In the genomic region with DNA sequence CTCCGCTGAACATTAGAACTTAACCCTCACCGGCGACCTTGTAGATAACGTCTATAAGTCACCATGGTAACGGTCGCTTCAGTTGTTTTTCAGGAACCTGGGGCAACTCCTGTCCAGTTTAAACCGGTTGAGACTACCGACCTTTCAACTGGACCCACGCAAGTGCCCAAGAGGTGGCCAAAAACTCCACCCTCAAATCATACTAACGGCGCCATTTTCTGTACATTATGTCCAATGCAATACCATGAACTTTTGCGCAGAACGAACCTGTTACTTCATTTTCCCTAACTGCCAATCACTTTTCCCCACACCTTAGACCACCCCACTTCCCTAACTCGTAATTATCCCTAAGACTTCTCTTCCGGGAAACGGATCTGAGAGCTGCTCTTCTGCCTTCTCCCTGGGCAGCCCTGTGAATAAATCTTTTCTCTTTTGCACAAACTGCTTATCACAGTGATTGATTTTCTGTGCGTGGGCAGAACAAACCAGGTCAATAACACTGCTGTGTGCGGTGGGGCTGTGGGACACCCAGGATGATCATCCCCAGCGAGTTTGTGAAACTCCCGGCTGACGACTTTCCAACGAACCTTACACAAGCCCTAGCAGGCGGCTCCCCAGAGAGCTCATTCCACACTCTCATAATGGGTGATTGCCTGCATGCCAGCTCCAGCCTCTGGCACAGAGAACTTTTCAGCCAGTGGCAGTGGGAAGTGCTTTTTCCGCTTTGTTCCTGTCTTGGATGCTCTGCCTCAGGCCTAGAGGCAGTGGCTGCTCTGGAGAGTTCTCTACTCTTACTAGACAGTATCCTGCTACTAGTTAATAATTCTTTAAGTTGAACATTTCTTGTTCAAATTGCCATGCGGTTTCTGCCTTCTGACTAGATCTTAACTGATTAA, we compare ENCODE assay signal across 1 cellular context.
TF ChIP-seq lines count a peak whose summit lies in the region.

No MANE protein-coding gene starts in this region.

TF ChIP-seq in K562, 482 proteins besides CTCF, POLR2A, EP300 and RAD21 (continued from another document and continues in another):
- TF ChIP-seq, protein P1, sequence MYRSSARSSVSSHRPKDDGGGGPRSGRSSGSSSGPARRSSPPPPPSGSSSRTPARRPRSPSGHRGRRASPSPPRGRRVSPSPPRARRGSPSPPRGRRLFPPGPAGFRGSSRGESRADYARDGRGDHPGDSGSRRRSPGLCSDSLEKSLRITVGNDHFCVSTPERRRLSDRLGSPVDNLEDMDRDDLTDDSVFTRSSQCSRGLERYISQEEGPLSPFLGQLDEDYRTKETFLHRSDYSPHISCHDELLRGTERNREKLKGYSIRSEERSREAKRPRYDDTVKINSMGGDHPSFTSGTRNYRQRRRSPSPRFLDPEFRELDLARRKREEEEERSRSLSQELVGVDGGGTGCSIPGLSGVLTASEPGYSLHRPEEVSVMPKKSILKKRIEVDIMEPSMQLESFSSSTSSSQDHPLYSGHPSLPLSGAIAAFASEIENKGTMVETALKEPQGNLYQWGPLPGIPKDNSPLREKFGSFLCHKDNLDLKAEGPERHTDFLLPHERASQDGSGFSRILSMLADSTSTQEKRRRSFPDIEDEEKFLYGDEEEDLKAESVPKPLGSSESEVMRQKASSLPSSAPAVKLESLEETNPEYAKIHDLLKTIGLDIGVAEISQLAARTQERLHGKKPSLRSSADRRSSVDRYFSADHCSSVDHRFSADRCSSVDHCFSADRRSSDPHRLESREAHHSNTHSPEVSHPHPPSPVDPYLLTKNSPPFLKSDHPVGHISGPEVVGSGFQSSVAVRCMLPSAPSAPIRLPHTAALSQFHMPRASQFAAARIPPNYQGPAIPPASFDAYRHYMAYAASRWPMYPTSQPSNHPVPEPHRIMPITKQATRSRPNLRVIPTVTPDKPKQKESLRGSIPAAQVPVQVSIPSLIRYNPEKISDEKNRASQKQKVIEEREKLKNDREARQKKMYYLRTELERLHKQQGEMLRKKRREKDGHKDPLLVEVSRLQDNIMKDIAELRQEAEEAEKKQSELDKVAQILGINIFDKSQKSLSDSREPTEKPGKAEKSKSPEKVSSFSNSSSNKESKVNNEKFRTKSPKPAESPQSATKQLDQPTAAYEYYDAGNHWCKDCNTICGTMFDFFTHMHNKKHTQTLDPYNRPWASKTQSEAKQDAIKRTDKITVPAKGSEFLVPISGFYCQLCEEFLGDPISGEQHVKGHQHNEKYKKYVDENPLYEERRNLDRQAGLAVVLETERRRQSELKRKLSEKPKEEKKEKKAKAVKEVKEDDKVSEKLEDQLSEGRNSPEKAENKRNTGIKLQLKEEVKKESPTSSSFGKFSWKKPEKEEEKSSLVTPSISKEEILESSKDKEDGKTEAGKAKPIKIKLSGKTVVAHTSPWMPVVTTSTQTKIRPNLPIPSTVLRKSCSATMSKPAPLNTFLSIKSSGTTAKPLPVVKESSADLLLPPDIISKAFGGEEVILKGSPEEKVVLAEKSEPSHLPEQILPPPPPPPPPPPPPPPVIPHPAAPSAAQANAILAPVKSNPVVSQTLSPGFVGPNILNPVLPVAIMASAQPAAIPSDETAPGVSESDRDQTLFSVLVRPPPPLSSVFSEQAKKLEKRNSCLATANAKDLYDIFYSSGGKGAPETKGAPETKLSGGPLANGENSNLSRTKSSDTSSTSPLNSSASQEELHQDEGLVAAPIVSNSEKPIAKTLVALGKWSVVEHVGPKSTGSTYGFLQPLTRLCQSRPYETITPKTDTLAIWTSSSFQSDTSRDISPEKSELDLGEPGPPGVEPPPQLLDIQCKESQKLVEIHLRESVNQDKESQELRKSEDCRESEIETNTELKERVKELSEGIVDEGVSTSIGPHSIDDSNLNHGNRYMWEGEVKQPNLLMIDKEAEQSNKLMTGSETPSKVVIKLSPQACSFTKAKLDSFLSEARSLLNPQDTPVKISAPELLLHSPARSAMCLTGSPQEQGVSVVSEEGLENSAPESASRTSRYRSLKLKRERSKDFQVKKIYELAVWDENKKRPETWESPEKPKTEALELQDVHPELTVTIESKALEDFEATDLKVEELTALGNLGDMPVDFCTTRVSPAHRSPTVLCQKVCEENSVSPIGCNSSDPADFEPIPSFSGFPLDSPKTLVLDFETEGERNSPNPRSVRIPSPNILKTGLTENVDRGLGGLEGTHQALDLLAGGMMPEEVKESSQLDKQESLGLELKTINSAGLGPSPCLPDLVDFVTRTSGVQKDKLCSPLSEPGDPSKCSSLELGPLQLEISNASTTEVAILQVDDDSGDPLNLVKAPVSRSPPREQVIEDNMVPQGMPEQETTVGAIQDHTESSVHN (IDR thresholded peaks at IDR 0.05; ENCODE audit: borderline replicate concordance in 1 of 2, low read depth in 1 of 2): no peak
- TF ChIP-seq MCM2 (IDR thresholded peaks at IDR 0.05; ENCODE audit: low read depth) (no peak), ZNF23 (CRISPR knock-in tag; IDR thresholded peaks at IDR 0.05) (no peak), ZNF232 (CRISPR knock-in tag; IDR thresholded peaks at IDR 0.05) (no peak), ZNF644 (tag; IDR thresholded peaks at IDR 0.05; ENCODE audit: low read depth) (peak; percentile 94), HNRNPH1 (optimal IDR thresholded peaks at IDR 0.05; ENCODE audit: low read depth, low read length) (no peak), RHOXF2B (CRISPR knock-in tag; conservative IDR thresholded peaks at IDR 0.05) (no peak), ZNF445 (CRISPR knock-in tag; IDR thresholded peaks at IDR 0.05; ENCODE audit: low read depth) (no peak), HNRNPL (IDR thresholded peaks at IDR 0.05; ENCODE audit: low read depth, low read length) (no peak), STAT5A (IDR thresholded peaks at IDR 0.05; ENCODE audit: borderline replicate concordance, low read length) (no peak), MAFK (IDR thresholded peaks at IDR 0.05; ENCODE audit: low read length) (no peak), ZNF239 (CRISPR knock-in tag; IDR thresholded peaks at IDR 0.05) (peak; percentile 65; the same call in 1 of the 2 replicates), HMGN3 (IDR thresholded peaks at IDR 0.05; ENCODE audit: borderline replicate concordance, extremely low read depth, insufficient read length, low read depth, low read length) (no peak), PTBP1 (IDR thresholded peaks at IDR 0.05; ENCODE audit: low read depth, low read length) (no peak), JUN (IDR thresholded peaks at IDR 0.05; ENCODE audit: borderline replicate concordance, low read depth, low read length) (no peak), JUN (CRISPR knock-in tag; IDR thresholded peaks at IDR 0.05; ENCODE audit: borderline replicate concordance) (no peak), MEIS2 (IDR thresholded peaks at IDR 0.05; ENCODE audit: partially characterized antibody) (peak; percentile 71), TGIF2 (CRISPR knock-in tag; IDR thresholded peaks at IDR 0.05) (no peak), POLR2B (IDR thresholded peaks at IDR 0.05; ENCODE audit: low read depth, partially characterized antibody) (peak; percentile 41), HIVEP1 (CRISPR knock-in tag; IDR thresholded peaks at IDR 0.05) (no peak), IRF2 (CRISPR knock-in tag; IDR thresholded peaks at IDR 0.05) (no peak), CBFA2T2 (conservative IDR thresholded peaks at IDR 0.05) (no peak), ZNF431 (CRISPR knock-in tag; IDR thresholded peaks at IDR 0.05) (no peak), SIRT6 (IDR thresholded peaks at IDR 0.05; ENCODE audit: low read depth, low read length) (no peak), ZNF76 (CRISPR knock-in tag; IDR thresholded peaks at IDR 0.05; ENCODE audit: borderline replicate concordance) (0 out of 2 replicates have a peak, but pooled peaks have one; percentile 65), EZH2 (IDR thresholded peaks at IDR 0.05; ENCODE audit: borderline replicate concordance, low read depth, low read length) (no peak), E2F4 (CRISPR knock-in tag; IDR thresholded peaks at IDR 0.05; ENCODE audit: low read depth) (no peak), YY1 (IDR thresholded peaks at IDR 0.05; ENCODE audit: borderline replicate concordance in 1 of 3, control insufficient read depth in 1 of 3, extremely low read depth in 1 of 3, insufficient read depth in 3 of 3, insufficient read length in 1 of 3, insufficient replicate concordance in 2 of 3, low read depth in 1 of 3, low read length in 2 of 3) (peak; percentile 34 to 91 (median 54)), NFE2L1 (tag; IDR thresholded peaks at IDR 0.05; ENCODE audit: borderline replicate concordance, low read depth) (no peak), SIN3B (IDR thresholded peaks at IDR 0.05; ENCODE audit: low read depth) (no peak), DNMT1 (IDR thresholded peaks at IDR 0.05) (no peak), CBX5 (IDR thresholded peaks at IDR 0.05; ENCODE audit: borderline replicate concordance, low read depth) (no peak), ZKSCAN1 (IDR thresholded peaks at IDR 0.05; ENCODE audit: low read depth, low read length) (no peak), NFE2 (IDR thresholded peaks at IDR 0.05; ENCODE audit: low read depth) (no peak), TRIM28 (IDR thresholded peaks at IDR 0.05) (no peak), ADNP (tag; IDR thresholded peaks at IDR 0.05) (no peak)
- TF ChIP-seq, protein P2, sequence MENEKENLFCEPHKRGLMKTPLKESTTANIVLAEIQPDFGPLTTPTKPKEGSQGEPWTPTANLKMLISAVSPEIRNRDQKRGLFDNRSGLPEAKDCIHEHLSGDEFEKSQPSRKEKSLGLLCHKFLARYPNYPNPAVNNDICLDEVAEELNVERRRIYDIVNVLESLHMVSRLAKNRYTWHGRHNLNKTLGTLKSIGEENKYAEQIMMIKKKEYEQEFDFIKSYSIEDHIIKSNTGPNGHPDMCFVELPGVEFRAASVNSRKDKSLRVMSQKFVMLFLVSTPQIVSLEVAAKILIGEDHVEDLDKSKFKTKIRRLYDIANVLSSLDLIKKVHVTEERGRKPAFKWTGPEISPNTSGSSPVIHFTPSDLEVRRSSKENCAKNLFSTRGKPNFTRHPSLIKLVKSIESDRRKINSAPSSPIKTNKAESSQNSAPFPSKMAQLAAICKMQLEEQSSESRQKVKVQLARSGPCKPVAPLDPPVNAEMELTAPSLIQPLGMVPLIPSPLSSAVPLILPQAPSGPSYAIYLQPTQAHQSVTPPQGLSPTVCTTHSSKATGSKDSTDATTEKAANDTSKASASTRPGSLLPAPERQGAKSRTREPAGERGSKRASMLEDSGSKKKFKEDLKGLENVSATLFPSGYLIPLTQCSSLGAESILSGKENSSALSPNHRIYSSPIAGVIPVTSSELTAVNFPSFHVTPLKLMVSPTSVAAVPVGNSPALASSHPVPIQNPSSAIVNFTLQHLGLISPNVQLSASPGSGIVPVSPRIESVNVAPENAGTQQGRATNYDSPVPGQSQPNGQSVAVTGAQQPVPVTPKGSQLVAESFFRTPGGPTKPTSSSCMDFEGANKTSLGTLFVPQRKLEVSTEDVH (IDR thresholded peaks at IDR 0.05; ENCODE audit: low read depth, partially characterized antibody): no peak
- TF ChIP-seq, protein P3, sequence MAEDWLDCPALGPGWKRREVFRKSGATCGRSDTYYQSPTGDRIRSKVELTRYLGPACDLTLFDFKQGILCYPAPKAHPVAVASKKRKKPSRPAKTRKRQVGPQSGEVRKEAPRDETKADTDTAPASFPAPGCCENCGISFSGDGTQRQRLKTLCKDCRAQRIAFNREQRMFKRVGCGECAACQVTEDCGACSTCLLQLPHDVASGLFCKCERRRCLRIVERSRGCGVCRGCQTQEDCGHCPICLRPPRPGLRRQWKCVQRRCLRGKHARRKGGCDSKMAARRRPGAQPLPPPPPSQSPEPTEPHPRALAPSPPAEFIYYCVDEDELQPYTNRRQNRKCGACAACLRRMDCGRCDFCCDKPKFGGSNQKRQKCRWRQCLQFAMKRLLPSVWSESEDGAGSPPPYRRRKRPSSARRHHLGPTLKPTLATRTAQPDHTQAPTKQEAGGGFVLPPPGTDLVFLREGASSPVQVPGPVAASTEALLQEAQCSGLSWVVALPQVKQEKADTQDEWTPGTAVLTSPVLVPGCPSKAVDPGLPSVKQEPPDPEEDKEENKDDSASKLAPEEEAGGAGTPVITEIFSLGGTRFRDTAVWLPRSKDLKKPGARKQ (CRISPR knock-in tag; IDR thresholded peaks at IDR 0.05): no peak
- TF ChIP-seq, protein P4, sequence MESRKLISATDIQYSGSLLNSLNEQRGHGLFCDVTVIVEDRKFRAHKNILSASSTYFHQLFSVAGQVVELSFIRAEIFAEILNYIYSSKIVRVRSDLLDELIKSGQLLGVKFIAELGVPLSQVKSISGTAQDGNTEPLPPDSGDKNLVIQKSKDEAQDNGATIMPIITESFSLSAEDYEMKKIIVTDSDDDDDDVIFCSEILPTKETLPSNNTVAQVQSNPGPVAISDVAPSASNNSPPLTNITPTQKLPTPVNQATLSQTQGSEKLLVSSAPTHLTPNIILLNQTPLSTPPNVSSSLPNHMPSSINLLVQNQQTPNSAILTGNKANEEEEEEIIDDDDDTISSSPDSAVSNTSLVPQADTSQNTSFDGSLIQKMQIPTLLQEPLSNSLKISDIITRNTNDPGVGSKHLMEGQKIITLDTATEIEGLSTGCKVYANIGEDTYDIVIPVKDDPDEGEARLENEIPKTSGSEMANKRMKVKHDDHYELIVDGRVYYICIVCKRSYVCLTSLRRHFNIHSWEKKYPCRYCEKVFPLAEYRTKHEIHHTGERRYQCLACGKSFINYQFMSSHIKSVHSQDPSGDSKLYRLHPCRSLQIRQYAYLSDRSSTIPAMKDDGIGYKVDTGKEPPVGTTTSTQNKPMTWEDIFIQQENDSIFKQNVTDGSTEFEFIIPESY (CRISPR knock-in tag; IDR thresholded peaks at IDR 0.05): peak; percentile 44; the same call in 1 of the 2 replicates
- TF ChIP-seq, protein P5, sequence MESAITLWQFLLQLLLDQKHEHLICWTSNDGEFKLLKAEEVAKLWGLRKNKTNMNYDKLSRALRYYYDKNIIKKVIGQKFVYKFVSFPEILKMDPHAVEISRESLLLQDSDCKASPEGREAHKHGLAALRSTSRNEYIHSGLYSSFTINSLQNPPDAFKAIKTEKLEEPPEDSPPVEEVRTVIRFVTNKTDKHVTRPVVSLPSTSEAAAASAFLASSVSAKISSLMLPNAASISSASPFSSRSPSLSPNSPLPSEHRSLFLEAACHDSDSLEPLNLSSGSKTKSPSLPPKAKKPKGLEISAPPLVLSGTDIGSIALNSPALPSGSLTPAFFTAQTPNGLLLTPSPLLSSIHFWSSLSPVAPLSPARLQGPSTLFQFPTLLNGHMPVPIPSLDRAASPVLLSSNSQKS (CRISPR knock-in tag; IDR thresholded peaks at IDR 0.05): no peak
- TF ChIP-seq, protein P6, sequence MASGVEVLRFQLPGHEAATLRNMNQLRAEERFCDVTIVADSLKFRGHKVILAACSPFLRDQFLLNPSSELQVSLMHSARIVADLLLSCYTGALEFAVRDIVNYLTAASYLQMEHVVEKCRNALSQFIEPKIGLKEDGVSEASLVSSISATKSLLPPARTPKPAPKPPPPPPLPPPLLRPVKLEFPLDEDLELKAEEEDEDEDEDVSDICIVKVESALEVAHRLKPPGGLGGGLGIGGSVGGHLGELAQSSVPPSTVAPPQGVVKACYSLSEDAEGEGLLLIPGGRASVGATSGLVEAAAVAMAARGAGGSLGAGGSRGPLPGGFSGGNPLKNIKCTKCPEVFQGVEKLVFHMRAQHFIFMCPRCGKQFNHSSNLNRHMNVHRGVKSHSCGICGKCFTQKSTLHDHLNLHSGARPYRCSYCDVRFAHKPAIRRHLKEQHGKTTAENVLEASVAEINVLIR (CRISPR knock-in tag; IDR thresholded peaks at IDR 0.05): peak; percentile 15; the same call in 1 of the 2 replicates
